In genomic region chr6:27872634-27873028, GRCh38 we compare ENCODE assay signal across 8 cellular contexts. TPM values are rescaled to one million over a fixed set of nuclear protein-coding genes. Genes with fewer than 3 reads are reported as not detected.
DNase-seq lines count a peak whose midpoint lies in the region; ATAC-seq and TF ChIP-seq lines count a peak whose summit lies in the region.

No MANE protein-coding gene starts in this region.

- DNase-seq in GM12864 (ENCODE audit: low read depth), result no peak
- no peak for DNase-seq in HFFc6
- peak; percentile 64 for DNase-seq in T-helper 2 cell treated with Interferon-gamma antibody and Interleukin-4, amounts not matched to agents 5 μg/mL and 100 μg/mL, for 36 hours (ENCODE audit: low spot score)
- peak; percentile 24 for DNase-seq in germinal center (ENCODE audit: low spot score)
- no peak for DNase-seq in NOMO-1 treated with dmso at 0.1 percent for 144 hours (lab: John Stamatoyannopoulos, UW; ENCODE audit: unreplicated experiment)
- DNase-seq in glomerular visceral epithelial cell (ENCODE audit: extremely low spot score), result no peak

- H3K9me3 Mint-ChIP-seq in HFFc6, result peaks cover 5% of the 10 kb centered on the region
- no peaks in the 10 kb centered on the region for H3K9me3 Mint-ChIP-seq in T-helper 2 cell treated with Interferon-gamma antibody and Interleukin-4, amounts not matched to agents 5 μg/mL and 100 μg/mL, for 36 hours

- H3K4me1 Mint-ChIP-seq in HFFc6 (ENCODE audit: low read depth), result peaks cover 50% of the 10 kb centered on the region
- H3K4me1 Mint-ChIP-seq in T-helper 2 cell treated with Interferon-gamma antibody and Interleukin-4, amounts not matched to agents 5 μg/mL and 100 μg/mL, for 36 hours (ENCODE audit: low read depth), result peaks cover 49% of the 10 kb centered on the region

- H3K27me3 Mint-ChIP-seq in HFFc6 (ENCODE audit: insufficient read depth), result peaks cover 14% of the 10 kb centered on the region
- H3K27me3 Mint-ChIP-seq in T-helper 2 cell treated with Interferon-gamma antibody and Interleukin-4, amounts not matched to agents 5 μg/mL and 100 μg/mL, for 36 hours (ENCODE audit: low read depth), result peaks cover 8% of the 10 kb centered on the region

- H3K36me3 Mint-ChIP-seq in HFFc6 (ENCODE audit: low read depth), result no peaks in the 10 kb centered on the region
- peaks cover 3% of the 10 kb centered on the region for H3K36me3 Mint-ChIP-seq in T-helper 2 cell treated with Interferon-gamma antibody and Interleukin-4, amounts not matched to agents 5 μg/mL and 100 μg/mL, for 36 hours (ENCODE audit: low read depth)

- no peak for TF ChIP-seq CTCF in GM12864 (IDR thresholded peaks at IDR 0.05; ENCODE audit: low read depth, low read length, missing control alignments)
- TF ChIP-seq CTCF in HFFc6 (IDR thresholded peaks at IDR 0.05), result no peak

- peak overlapping the region; percentile 94 for H3K27ac Mint-ChIP-seq in HFFc6
- peak overlapping the region; percentile 99 for H3K27ac Mint-ChIP-seq in T-helper 2 cell treated with Interferon-gamma antibody and Interleukin-4, amounts not matched to agents 5 μg/mL and 100 μg/mL, for 36 hours

- peak overlapping the region; percentile 94 for H3K4me3 Mint-ChIP-seq in HFFc6
- peak overlapping the region; percentile 90 for H3K4me3 Mint-ChIP-seq in T-helper 2 cell treated with Interferon-gamma antibody and Interleukin-4, amounts not matched to agents 5 μg/mL and 100 μg/mL, for 36 hours

- no peak for ATAC-seq in GM21367 (IDR thresholded peaks at IDR 0.05; ENCODE audit: unreplicated experiment)

- H3K27ac ChIP-seq in skin epidermis, result peak overlapping the region; percentile 10 to 90 (median 77)

- peak overlapping the region; percentile 58 for H3K4me3 ChIP-seq in GM12864 (ENCODE audit: low read depth, low read length)
- H3K4me3 ChIP-seq in skin epidermis, result peak overlapping the region; percentile 37 to 71 (median 53)

RNA-seq across cellular contexts. Expression of gene OR2B2, which starts 39.6 kb away (rescaled TPM):
- total RNA-seq in HFFc6 (2021; fragmentation: NEBNext Ultra II Directional; extraction: Animal tissue kit (Norgen Biotek cat#: 25700)), result not detected

Comparison
In these comparisons a context has a peak if more than half of its experiments do, and no peak if none do; other contexts are left out.
1. DNase-seq: peak in T-helper 2 cell treated with Interferon-gamma antibody and Interleukin-4, amounts not matched to agents 5 μg/mL and 100 μg/mL, for 36 hours (single experiment) and germinal center (single experiment); none in GM12864 (single experiment), HFFc6 (single experiment), NOMO-1 treated with dmso at 0.1 percent for 144 hours (single experiment) and glomerular visceral epithelial cell (single experiment).